In genomic region chr5:69542838-69543618, GRCh38 we compare ENCODE assay signal across 7 cellular contexts. TPM values are rescaled to one million over a fixed set of nuclear protein-coding genes. Genes with fewer than 3 reads are reported as not detected.
DNase-seq lines count a peak whose midpoint lies in the region; ATAC-seq, FAIRE-seq and TF ChIP-seq lines count a peak whose summit lies in the region.
"Not testable (repeated sequence)": the region's sequence is repeated elsewhere in the genome, so short reads cannot be mapped to it uniquely, and the experiment has no call there.

No MANE protein-coding gene starts in this region.

- RAD21 ChIA-PET in GM12878 (lab: Charles Lee; ENCODE audit: unreplicated experiment) = not testable (repeated sequence)

- POLR2A ChIA-PET in GM12878 (lab: Charles Lee) = not testable (repeated sequence)

- FAIRE-seq in GM19239 (lab: Jason Lieb, UNC) = peak; percentile 42
- FAIRE-seq in GM12878 (lab: Jason Lieb, UNC) = not testable (repeated sequence)
- peak; percentile 83 for FAIRE-seq in islet of Langerhans (lab: Jason Lieb, UNC)
- FAIRE-seq in pancreas (lab: Jason Lieb, UNC) = peak; percentile 26

- CTCF ChIA-PET in GM12878 (lab: Yijun Ruan, JAX) = not testable (repeated sequence)

- ATAC-seq in GM12878 = not testable (repeated sequence)
- ATAC-seq in left colon (peak; percentile 52), left lung (peak; percentile 71), right lobe of liver (peak; percentile 64 to 83 (median 76)), pancreas (peak; percentile 85 to 91 (median 86))

- not testable (repeated sequence) for TF ChIP-seq CTCF in GM12878 (IDR thresholded peaks at IDR 0.05 in 2 of 3, conservative IDR thresholded peaks at IDR 0.05 in 1 of 3; ENCODE audit: control insufficient read depth in 2 of 3, extremely low read depth in 1 of 3, insufficient read depth in 1 of 3, low read depth in 3 of 3, low read length in 3 of 3); left lung (IDR thresholded peaks at IDR 0.05); right lobe of liver (IDR thresholded peaks at IDR 0.05); pancreas (IDR thresholded peaks at IDR 0.05)

- H3K36me3 ChIP-seq in GM12878 (ENCODE audit: control insufficient read depth in 2 of 2, insufficient read depth in 2 of 2, low read length in 1 of 2); left lung; right lobe of liver; pancreas: not testable (repeated sequence)

- not testable (repeated sequence) for H3K27me3 ChIP-seq in GM12878 (replicated peaks in 1 of 2; ENCODE audit: control insufficient read depth in 2 of 2, insufficient read depth in 2 of 2, low read length in 1 of 2); left lung; right lobe of liver; pancreas

- not testable (repeated sequence) for H2AFZ ChIP-seq in GM12878 (ENCODE audit: control insufficient read depth, low read depth, low read length)

- in situ Hi-C loops in GM12878 (cut with MboI) = not testable (repeated sequence)

- SMC1A ChIA-PET in GM12878 (lab: Charles Lee; ENCODE audit: uncharacterized antibody, unreplicated experiment) = not testable (repeated sequence)

- TF ChIP-seq RAD21 in GM12878 (IDR thresholded peaks at IDR 0.05; ENCODE audit: insufficient read depth, low read depth, low read length) = not testable (repeated sequence)

- not testable (repeated sequence) for H4K20me1 ChIP-seq in GM12878 (ENCODE audit: control insufficient read depth, insufficient read depth)

- TF ChIP-seq EP300 in GM12878 (IDR thresholded peaks at IDR 0.05; ENCODE audit: borderline replicate concordance in 1 of 2, control insufficient read depth in 1 of 2, low read depth in 2 of 2, low read length in 2 of 2) = not testable (repeated sequence)

- TF ChIP-seq POLR2A in GM12878 (IDR thresholded peaks at IDR 0.05; ENCODE audit: low read depth, low read length); right lobe of liver (IDR thresholded peaks at IDR 0.05): not testable (repeated sequence)

- not testable (repeated sequence) for H3K79me2 ChIP-seq in GM12878 (ENCODE audit: control insufficient read depth, insufficient read depth, low read length)

- no CpG with 5 or more reads among the region's 3 CpGs for WGBS in GM12878 (ENCODE audit: insufficient coverage, insufficient replicate concordance, low lambda C conversion rate, missing lambda C conversion rate)
- no CpG with 5 or more reads among the region's 3 CpGs for WGBS in right lobe of liver (ENCODE audit: insufficient coverage, low coverage, low lambda C conversion rate, missing lambda C conversion rate)
- no CpG with 5 or more reads among the region's 3 CpGs for WGBS in pancreas, 2 donors

- H3K9ac ChIP-seq in GM12878 (ENCODE audit: control insufficient read depth, insufficient read depth, low read length) = not testable (repeated sequence)

- not testable (repeated sequence) for H3K4me2 ChIP-seq in GM12878 (ENCODE audit: control insufficient read depth, insufficient read depth)

- H3K9me3 ChIP-seq in GM12878 (replicated peaks; ENCODE audit: control insufficient read depth, insufficient read depth, low read length); left lung; right lobe of liver; pancreas: not testable (repeated sequence)

- not testable (repeated sequence) for H3K4me1 ChIP-seq in GM12878 (ENCODE audit: control insufficient read depth, insufficient read depth, low read length); left lung; right lobe of liver; pancreas

- not testable (repeated sequence) for H3K4me3 ChIP-seq in GM12878, left lung, right lobe of liver, pancreas

- intact Hi-C loops in GM12878 (cut with micrococcal nuclease; ENCODE audit: unreplicated experiment); left colon (cut with DNase I, micrococcal nuclease); left lung (cut with DNase I); right lobe of liver (cut with DNase I); pancreas (cut with DNase I): not testable (repeated sequence)

- H3K27ac ChIP-seq in GM12878 (ENCODE audit: control insufficient read depth, insufficient read depth); left lung; right lobe of liver; pancreas: not testable (repeated sequence)

- BruUV-seq in GM12878 (replicated peaks; lab: Mats Ljungman, UMichigan) = TSS peak; percentile 47

- DNase-seq in GM19239 (ENCODE audit: insufficient read length, low spot score); GM12878 (ENCODE audit: low read depth, low spot score); left colon; left lung; right lobe of liver; pancreas: not testable (repeated sequence)

RNA-seq across cellular contexts. Expression of gene GTF2H2C, which starts 17.0 kb away (rescaled TPM):
- total RNA-seq in GM12878 (2013; cell fraction: nucleolus; rRNA removed) = 207 and 221 TPM in 2 replicates
- total RNA-seq in GM12878 (2014; rRNA removed) = 80.7 and 91.4 TPM in 2 replicates
- total RNA-seq in GM12878 (2014; rRNA removed; fragmentation: Illumina TruSeq; extraction: Trizol) = 101 and 103 TPM in 2 replicates
- 55.1 and 55.6 TPM in 2 replicates for total RNA-seq in GM12878 (2021)
- polyA plus RNA-seq in GM12878 (2011; ENCODE audit: low read depth) = 24.3 TPM
- 65.4 and 76.5 TPM in 2 replicates for polyA plus RNA-seq in GM12878 (2011; rRNA removed)
- polyA plus RNA-seq in GM12878 (2011; cell fraction: cytosol; rRNA removed) = 20.1 and 28.4 TPM in 2 replicates
- 37.8 and 44.2 TPM in 2 replicates for polyA plus RNA-seq in GM12878 (2011; cell fraction: nucleus; rRNA removed)
- 28.0 and 28.8 TPM in 2 replicates for polyA plus RNA-seq in GM12878 (2012)
- polyA plus RNA-seq in GM12878 (2014; fragmentation: Illumina TruSeq; extraction: Trizol) = 77.8 and 97.6 TPM in 2 replicates
- 10 to 100 TPM; 77.5 to 86.5 TPM for polyA plus RNA-seq in GM12878 (2014; fragmentation: Nextera tagmentation; extraction: Ambion mirVana)
- polyA plus RNA-seq in GM12878 (2014; rRNA removed) = 57.7 and 58.7 TPM in 2 replicates
- 10 to 100 TPM; 80.1 to 81.3 TPM for polyA plus RNA-seq in GM12878 (2016; fragmentation: Nextera tagmentation; extraction: Ambion mirVana)
- 27.9 and 38.8 TPM in 2 replicates for polyA minus RNA-seq in GM12878 (2011; rRNA and poly(A)+ RNA removed)
- 10.3 and 13.0 TPM in 2 replicates for polyA minus RNA-seq in GM12878 (2011; cell fraction: cytosol; rRNA and poly(A)+ RNA removed)
- polyA minus RNA-seq in GM12878 (2011; cell fraction: nucleus; rRNA and poly(A)+ RNA removed) = 35.1 and 57.1 TPM in 2 replicates
- total RNA-seq in left colon = 10 to 100 TPM; 20.3 to 24.8 TPM
- total RNA-seq in left lung = 10 to 100 TPM; 30.6 to 36.0 TPM
- total RNA-seq in right lobe of liver = 10 to 100 TPM; 11.8 to 17.2 (median 13.4) TPM
- total RNA-seq in pancreas = 10 to 100 TPM in 5 of 6 donors, 1 to 10 TPM in 1; 9.4 to 15.6 (median 13.4) TPM
- polyA plus RNA-seq in pancreas = 10 to 100 TPM; 13.3 TPM

RNA-seq across cellular contexts. Expression of gene OCLN, which starts 50.4 kb away (rescaled TPM):
- total RNA-seq in GM12878 (2013; cell fraction: nucleolus; rRNA removed) = 68.1 and 70.4 TPM in 2 replicates
- total RNA-seq in GM12878 (2014; rRNA removed) (26.4 and 27.8 TPM in 2 replicates), GM12878 (2014; rRNA removed; fragmentation: Illumina TruSeq; extraction: Trizol) (26.5 and 28.3 TPM in 2 replicates), GM12878 (2021) (25.6 and 26.6 TPM in 2 replicates), left colon (100 to 1,000 TPM; 127 to 129 TPM), left lung (100 to 1,000 TPM in 1 of 2 donors, 10 to 100 TPM in 1; 85.7 to 124 TPM), right lobe of liver (10 to 100 TPM; 28.5 to 73.9 (median 50.8) TPM), pancreas (100 to 1,000 TPM in 1 of 6 donors, 10 to 100 TPM in 5; 38.5 to 107 (median 44.7) TPM)
- polyA plus RNA-seq in GM12878 (2011; ENCODE audit: low read depth) = 5.3 TPM
- polyA plus RNA-seq in GM12878 (2011; rRNA removed) (2.0 and 3.2 TPM in 2 replicates), GM12878 (2014; fragmentation: Illumina TruSeq; extraction: Trizol) (15.6 and 27.0 TPM in 2 replicates), GM12878 (2014; fragmentation: Nextera tagmentation; extraction: Ambion mirVana) (1 to 10 TPM; 4.7 to 8.9 TPM), GM12878 (2014; rRNA removed) (17.4 and 17.8 TPM in 2 replicates), GM12878 (2016; fragmentation: Nextera tagmentation; extraction: Ambion mirVana) (10 to 100 TPM; 16.7 to 17.3 TPM), pancreas (10 to 100 TPM; 10.9 to 12.9 TPM)
- 0.72 and 1.0 TPM in 2 replicates for polyA plus RNA-seq in GM12878 (2011; cell fraction: cytosol; rRNA removed)
- 2.0 and 3.1 TPM in 2 replicates for polyA plus RNA-seq in GM12878 (2011; cell fraction: nucleus; rRNA removed)
- polyA plus RNA-seq in GM12878 (2012) = 4.3 and 6.2 TPM in 2 replicates
- 4.0 and 4.9 TPM in 2 replicates for polyA minus RNA-seq in GM12878 (2011; rRNA and poly(A)+ RNA removed)
- 0.80 and 1.5 TPM in 2 replicates for polyA minus RNA-seq in GM12878 (2011; cell fraction: cytosol; rRNA and poly(A)+ RNA removed)
- polyA minus RNA-seq in GM12878 (2011; cell fraction: nucleus; rRNA and poly(A)+ RNA removed) = 2.1 and 4.8 TPM in 2 replicates
